1 cellular context compared by ENCODE assay signal in the genomic region with DNA sequence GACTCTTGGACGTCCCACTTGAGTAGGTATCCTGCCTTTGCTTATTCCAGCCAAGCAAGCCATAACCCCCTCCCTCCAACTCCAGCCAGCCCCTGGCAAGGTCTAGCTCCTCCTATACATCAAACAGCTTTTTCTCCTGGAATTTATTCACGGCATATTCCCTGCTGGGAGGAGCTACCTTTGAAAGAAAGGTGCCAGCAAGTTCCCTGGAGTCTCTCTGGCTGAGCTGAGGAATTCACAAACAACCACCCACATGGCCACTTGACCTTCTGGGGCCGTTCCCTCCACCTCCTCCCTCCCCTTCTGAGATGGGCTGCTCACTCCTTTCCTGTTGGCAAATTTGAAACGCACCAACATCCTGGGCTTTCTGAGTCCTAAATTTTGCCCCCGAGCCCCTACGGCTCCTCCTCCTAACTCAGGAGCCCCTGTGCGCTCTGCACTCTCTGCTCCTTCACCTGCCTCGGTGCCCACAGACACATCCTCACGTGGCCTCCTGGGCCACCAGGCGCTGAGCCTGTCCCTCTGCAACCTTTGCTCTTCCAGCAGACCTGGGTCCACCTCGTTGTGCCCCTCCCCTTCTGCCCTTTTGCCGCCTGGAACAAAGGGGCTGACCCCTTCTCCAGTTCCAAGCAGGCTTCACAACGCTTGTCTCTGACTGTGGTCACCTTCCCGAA.
TF ChIP-seq lines count a peak whose summit lies in the region.

No MANE protein-coding gene starts in this region.

TF ChIP-seq in HepG2, 621 proteins besides CTCF, POLR2A, EP300 and RAD21 (continues in another document):
- TF ChIP-seq KDM5A (IDR thresholded peaks at IDR 0.05; ENCODE audit: borderline replicate concordance, low read length) (no peak), TARDBP (CRISPR knock-in tag; IDR thresholded peaks at IDR 0.05) (peak; percentile 76), HNRNPLL (IDR thresholded peaks at IDR 0.05; ENCODE audit: low read depth, low read length, poor library complexity, severe bottlenecking) (no peak), RXRA (CRISPR knock-in tag; IDR thresholded peaks at IDR 0.05) (peak; percentile 91), NFYB (CRISPR knock-in tag; IDR thresholded peaks at IDR 0.05) (no peak), ZNF572 (CRISPR knock-in tag; IDR thresholded peaks at IDR 0.05) (no peak), ZKSCAN1 (IDR thresholded peaks at IDR 0.05; ENCODE audit: low read length) (no peak), ZNF207 (IDR thresholded peaks at IDR 0.05; ENCODE audit: borderline replicate concordance) (no peak), RORA (CRISPR knock-in tag; IDR thresholded peaks at IDR 0.05) (no peak), ZNF441 (CRISPR knock-in tag; IDR thresholded peaks at IDR 0.05; ENCODE audit: borderline replicate concordance) (no peak), U2AF2 (IDR thresholded peaks at IDR 0.05; ENCODE audit: low read depth, low read length) (no peak), NR2C2 (CRISPR knock-in tag; IDR thresholded peaks at IDR 0.05; ENCODE audit: borderline replicate concordance) (peak; percentile 69), ZNF468 (CRISPR knock-in tag; IDR thresholded peaks at IDR 0.05) (no peak), PHB2 (IDR thresholded peaks at IDR 0.05; ENCODE audit: partially characterized antibody) (no peak), NRL (CRISPR knock-in tag; IDR thresholded peaks at IDR 0.05; ENCODE audit: borderline replicate concordance) (0 out of 2 replicates have a peak, but pooled peaks have one; percentile 31), SPEN (CRISPR knock-in tag; IDR thresholded peaks at IDR 0.05; ENCODE audit: low read depth) (no peak), ZNF83 (CRISPR knock-in tag; IDR thresholded peaks at IDR 0.05; ENCODE audit: borderline replicate concordance) (no peak), ONECUT2 (CRISPR knock-in tag; IDR thresholded peaks at IDR 0.05) (no peak), KLF9 (CRISPR knock-in tag; IDR thresholded peaks at IDR 0.05; ENCODE audit: low read depth) (no peak), BRCA1 (CRISPR knock-in tag; IDR thresholded peaks at IDR 0.05) (no peak), EHMT2 (IDR thresholded peaks at IDR 0.05; ENCODE audit: borderline replicate concordance, low read depth, low read length) (no peak), ZSCAN22 (CRISPR knock-in tag; IDR thresholded peaks at IDR 0.05) (no peak), NFIC (IDR thresholded peaks at IDR 0.05; ENCODE audit: low read length) (no peak), ZNF629 (CRISPR knock-in tag; conservative IDR thresholded peaks at IDR 0.05) (no peak), FOXA3 (CRISPR knock-in tag; IDR thresholded peaks at IDR 0.05) (0 out of 2 replicates have a peak, but pooled peaks have one; percentile 26), ZNF567 (CRISPR knock-in tag; IDR thresholded peaks at IDR 0.05; ENCODE audit: borderline replicate concordance) (no peak), HOXA3 (CRISPR knock-in tag; IDR thresholded peaks at IDR 0.05) (peak; percentile 71), TEAD2 (CRISPR knock-in tag; IDR thresholded peaks at IDR 0.05) (no peak)
- TF ChIP-seq, protein P1, sequence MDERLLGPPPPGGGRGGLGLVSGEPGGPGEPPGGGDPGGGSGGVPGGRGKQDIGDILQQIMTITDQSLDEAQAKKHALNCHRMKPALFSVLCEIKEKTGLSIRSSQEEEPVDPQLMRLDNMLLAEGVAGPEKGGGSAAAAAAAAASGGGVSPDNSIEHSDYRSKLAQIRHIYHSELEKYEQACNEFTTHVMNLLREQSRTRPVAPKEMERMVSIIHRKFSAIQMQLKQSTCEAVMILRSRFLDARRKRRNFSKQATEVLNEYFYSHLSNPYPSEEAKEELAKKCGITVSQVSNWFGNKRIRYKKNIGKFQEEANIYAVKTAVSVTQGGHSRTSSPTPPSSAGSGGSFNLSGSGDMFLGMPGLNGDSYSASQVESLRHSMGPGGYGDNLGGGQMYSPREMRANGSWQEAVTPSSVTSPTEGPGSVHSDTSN (CRISPR knock-in tag; IDR thresholded peaks at IDR 0.05) = no peak
- TF ChIP-seq, protein P2, sequence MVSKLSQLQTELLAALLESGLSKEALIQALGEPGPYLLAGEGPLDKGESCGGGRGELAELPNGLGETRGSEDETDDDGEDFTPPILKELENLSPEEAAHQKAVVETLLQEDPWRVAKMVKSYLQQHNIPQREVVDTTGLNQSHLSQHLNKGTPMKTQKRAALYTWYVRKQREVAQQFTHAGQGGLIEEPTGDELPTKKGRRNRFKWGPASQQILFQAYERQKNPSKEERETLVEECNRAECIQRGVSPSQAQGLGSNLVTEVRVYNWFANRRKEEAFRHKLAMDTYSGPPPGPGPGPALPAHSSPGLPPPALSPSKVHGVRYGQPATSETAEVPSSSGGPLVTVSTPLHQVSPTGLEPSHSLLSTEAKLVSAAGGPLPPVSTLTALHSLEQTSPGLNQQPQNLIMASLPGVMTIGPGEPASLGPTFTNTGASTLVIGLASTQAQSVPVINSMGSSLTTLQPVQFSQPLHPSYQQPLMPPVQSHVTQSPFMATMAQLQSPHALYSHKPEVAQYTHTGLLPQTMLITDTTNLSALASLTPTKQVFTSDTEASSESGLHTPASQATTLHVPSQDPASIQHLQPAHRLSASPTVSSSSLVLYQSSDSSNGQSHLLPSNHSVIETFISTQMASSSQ (IDR thresholded peaks at IDR 0.05; ENCODE audit: low read depth) = no peak
- TF ChIP-seq, protein P2 (CRISPR knock-in tag; IDR thresholded peaks at IDR 0.05; ENCODE audit: borderline replicate concordance) = 0 out of 2 replicates have a peak, but pooled peaks have one; percentile 45
- TF ChIP-seq, protein P3, sequence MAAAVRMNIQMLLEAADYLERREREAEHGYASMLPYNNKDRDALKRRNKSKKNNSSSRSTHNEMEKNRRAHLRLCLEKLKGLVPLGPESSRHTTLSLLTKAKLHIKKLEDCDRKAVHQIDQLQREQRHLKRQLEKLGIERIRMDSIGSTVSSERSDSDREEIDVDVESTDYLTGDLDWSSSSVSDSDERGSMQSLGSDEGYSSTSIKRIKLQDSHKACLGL (CRISPR knock-in tag; IDR thresholded peaks at IDR 0.05) = 0 out of 2 replicates have a peak, but pooled peaks have one; percentile 31
- TF ChIP-seq, protein P4, sequence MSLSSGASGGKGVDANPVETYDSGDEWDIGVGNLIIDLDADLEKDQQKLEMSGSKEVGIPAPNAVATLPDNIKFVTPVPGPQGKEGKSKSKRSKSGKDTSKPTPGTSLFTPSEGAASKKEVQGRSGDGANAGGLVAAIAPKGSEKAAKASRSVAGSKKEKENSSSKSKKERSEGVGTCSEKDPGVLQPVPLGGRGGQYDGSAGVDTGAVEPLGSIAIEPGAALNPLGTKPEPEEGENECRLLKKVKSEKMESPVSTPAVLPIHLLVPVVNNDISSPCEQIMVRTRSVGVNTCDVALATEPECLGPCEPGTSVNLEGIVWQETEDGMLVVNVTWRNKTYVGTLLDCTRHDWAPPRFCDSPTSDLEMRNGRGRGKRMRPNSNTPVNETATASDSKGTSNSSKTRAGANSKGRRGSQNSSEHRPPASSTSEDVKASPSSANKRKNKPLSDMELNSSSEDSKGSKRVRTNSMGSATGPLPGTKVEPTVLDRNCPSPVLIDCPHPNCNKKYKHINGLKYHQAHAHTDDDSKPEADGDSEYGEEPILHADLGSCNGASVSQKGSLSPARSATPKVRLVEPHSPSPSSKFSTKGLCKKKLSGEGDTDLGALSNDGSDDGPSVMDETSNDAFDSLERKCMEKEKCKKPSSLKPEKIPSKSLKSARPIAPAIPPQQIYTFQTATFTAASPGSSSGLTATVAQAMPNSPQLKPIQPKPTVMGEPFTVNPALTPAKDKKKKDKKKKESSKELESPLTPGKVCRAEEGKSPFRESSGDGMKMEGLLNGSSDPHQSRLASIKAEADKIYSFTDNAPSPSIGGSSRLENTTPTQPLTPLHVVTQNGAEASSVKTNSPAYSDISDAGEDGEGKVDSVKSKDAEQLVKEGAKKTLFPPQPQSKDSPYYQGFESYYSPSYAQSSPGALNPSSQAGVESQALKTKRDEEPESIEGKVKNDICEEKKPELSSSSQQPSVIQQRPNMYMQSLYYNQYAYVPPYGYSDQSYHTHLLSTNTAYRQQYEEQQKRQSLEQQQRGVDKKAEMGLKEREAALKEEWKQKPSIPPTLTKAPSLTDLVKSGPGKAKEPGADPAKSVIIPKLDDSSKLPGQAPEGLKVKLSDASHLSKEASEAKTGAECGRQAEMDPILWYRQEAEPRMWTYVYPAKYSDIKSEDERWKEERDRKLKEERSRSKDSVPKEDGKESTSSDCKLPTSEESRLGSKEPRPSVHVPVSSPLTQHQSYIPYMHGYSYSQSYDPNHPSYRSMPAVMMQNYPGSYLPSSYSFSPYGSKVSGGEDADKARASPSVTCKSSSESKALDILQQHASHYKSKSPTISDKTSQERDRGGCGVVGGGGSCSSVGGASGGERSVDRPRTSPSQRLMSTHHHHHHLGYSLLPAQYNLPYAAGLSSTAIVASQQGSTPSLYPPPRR (CRISPR knock-in tag; IDR thresholded peaks at IDR 0.05; ENCODE audit: borderline replicate concordance) = peak; percentile 71; the same call in 1 of the 2 replicates
- TF ChIP-seq, protein P5, sequence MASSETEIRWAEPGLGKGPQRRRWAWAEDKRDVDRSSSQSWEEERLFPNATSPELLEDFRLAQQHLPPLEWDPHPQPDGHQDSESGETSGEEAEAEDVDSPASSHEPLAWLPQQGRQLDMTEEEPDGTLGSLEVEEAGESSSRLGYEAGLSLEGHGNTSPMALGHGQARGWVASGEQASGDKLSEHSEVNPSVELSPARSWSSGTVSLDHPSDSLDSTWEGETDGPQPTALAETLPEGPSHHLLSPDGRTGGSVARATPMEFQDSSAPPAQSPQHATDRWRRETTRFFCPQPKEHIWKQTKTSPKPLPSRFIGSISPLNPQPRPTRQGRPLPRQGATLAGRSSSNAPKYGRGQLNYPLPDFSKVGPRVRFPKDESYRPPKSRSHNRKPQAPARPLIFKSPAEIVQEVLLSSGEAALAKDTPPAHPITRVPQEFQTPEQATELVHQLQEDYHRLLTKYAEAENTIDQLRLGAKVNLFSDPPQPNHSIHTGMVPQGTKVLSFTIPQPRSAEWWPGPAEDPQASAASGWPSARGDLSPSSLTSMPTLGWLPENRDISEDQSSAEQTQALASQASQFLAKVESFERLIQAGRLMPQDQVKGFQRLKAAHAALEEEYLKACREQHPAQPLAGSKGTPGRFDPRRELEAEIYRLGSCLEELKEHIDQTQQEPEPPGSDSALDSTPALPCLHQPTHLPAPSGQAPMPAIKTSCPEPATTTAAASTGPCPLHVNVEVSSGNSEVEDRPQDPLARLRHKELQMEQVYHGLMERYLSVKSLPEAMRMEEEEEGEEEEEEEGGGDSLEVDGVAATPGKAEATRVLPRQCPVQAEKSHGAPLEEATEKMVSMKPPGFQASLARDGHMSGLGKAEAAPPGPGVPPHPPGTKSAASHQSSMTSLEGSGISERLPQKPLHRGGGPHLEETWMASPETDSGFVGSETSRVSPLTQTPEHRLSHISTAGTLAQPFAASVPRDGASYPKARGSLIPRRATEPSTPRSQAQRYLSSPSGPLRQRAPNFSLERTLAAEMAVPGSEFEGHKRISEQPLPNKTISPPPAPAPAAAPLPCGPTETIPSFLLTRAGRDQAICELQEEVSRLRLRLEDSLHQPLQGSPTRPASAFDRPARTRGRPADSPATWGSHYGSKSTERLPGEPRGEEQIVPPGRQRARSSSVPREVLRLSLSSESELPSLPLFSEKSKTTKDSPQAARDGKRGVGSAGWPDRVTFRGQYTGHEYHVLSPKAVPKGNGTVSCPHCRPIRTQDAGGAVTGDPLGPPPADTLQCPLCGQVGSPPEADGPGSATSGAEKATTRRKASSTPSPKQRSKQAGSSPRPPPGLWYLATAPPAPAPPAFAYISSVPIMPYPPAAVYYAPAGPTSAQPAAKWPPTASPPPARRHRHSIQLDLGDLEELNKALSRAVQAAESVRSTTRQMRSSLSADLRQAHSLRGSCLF (CRISPR knock-in tag; IDR thresholded peaks at IDR 0.05; ENCODE audit: borderline replicate concordance) = no peak
- TF ChIP-seq, protein P6, sequence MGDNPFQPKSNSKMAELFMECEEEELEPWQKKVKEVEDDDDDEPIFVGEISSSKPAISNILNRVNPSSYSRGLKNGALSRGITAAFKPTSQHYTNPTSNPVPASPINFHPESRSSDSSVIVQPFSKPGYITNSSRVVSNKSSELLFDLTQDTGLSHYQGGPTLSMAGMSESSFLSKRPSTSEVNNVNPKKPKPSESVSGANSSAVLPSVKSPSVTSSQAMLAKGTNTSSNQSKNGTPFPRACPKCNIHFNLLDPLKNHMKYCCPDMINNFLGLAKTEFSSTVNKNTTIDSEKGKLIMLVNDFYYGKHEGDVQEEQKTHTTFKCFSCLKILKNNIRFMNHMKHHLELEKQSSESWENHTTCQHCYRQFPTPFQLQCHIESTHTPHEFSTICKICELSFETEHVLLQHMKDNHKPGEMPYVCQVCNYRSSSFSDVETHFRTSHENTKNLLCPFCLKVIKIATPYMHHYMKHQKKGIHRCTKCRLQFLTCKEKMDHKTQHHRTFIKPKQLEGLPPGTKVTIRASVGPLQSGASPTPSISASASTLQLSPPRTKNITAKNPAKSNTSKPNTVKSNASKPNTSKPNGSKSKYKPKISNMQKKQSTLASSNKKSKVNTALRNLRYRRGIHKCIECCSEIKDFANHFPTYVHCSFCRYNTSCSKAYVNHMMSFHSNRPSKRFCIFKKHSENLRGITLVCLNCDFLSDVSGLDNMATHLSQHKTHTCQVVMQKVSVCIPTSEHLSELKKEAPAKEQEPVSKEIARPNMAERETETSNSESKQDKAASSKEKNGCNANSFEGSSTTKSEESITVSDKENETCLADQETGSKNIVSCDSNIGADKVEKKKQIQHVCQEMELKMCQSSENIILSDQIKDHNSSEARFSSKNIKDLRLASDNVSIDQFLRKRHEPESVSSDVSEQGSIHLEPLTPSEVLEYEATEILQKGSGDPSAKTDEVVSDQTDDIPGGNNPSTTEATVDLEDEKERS (CRISPR knock-in tag; IDR thresholded peaks at IDR 0.05) = no peak
- TF ChIP-seq, protein P7, sequence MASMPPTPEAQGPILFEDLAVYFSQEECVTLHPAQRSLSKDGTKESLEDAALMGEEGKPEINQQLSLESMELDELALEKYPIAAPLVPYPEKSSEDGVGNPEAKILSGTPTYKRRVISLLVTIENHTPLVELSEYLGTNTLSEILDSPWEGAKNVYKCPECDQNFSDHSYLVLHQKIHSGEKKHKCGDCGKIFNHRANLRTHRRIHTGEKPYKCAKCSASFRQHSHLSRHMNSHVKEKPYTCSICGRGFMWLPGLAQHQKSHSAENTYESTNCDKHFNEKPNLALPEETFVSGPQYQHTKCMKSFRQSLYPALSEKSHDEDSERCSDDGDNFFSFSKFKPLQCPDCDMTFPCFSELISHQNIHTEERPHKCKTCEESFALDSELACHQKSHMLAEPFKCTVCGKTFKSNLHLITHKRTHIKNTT (CRISPR knock-in tag; IDR thresholded peaks at IDR 0.05) = no peak
